Comparison of ENCODE assay signal across 10 cellular contexts in the genomic region with DNA sequence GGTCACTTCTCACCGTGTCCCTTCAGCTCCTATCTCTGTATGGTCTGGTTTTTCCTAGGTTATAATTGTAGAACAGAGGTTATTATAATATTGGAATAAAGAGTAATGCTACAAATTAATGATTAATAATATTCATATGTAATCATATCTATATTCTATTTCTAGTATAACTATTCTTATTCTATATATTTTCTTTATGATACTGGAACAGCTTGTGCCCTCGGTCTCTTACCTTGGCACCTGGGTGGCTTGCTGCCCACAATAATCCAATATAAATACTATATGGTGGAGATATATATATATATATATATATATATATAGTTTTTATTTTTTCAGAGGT. TPM values are rescaled to one million over a fixed set of nuclear protein-coding genes. Genes with fewer than 3 reads are reported as not detected.
A peak's percentile ranks its signal among the peaks of the same experiment; 100 is the strongest.
DNase-seq lines count a peak whose midpoint lies in the region; ATAC-seq and TF ChIP-seq lines count a peak whose summit lies in the region.
"Not testable (repeated sequence)": the region's sequence is repeated elsewhere in the genome, so short reads cannot be mapped to it uniquely, and the experiment has no call there.
"Had no signal": no experiment of that assay in that cellular context is flagged by ENCODE, and none has a peak within 500 bp of the region (broad histone marks: within the 10 kb centered on the region; RNA-seq: fewer than 3 reads in every experiment).

No MANE protein-coding gene starts in this region.

- not testable (repeated sequence) for H3K27me3 ChIP-seq in A673 (replicated peaks; ENCODE audit: insufficient read depth, low read depth, low read length, poor library complexity); DOHH2 (ENCODE audit: control insufficient read depth, low read length); OCI-LY1 (ENCODE audit: insufficient read depth, low read length); mononuclear cell (ENCODE audit: insufficient read depth, low read length)

- not testable (repeated sequence) for H3K9me2 ChIP-seq in DOHH2 (replicated peaks; ENCODE audit: control insufficient read depth, low read length); OCI-LY1 (ENCODE audit: low read depth, low read length)

- DNase-seq in A673 (ENCODE audit: low spot score); T-helper 17 cell; activated naive CD8-positive, alpha-beta T cell treated with anti-CD3 and anti-CD28 coated beads, Interleukin-2, amount 10 ng/mL, durations not matched to agents 7 days and 5 days; effector memory CD8-positive, alpha-beta T cell: not testable (repeated sequence)

- H3K9ac ChIP-seq in OCI-LY1 (ENCODE audit: low read length), result not testable (repeated sequence)

- not testable (repeated sequence) for BruUV-seq in A673 (replicated peaks; lab: Mats Ljungman, UMichigan)

- H3K4me2 ChIP-seq in DOHH2 (ENCODE audit: low read length) (peak overlapping the region; percentile 69), OCI-LY1 (ENCODE audit: low read length) (peak overlapping the region; percentile 82)

- not testable (repeated sequence) for H2AFZ ChIP-seq in OCI-LY1 (ENCODE audit: low read length)

- peaks cover 14% of the 10 kb centered on the region for H3K27me3 Mint-ChIP-seq in T-helper 17 cell
- peaks cover 34% of the 10 kb centered on the region for H3K27me3 Mint-ChIP-seq in activated naive CD8-positive, alpha-beta T cell treated with anti-CD3 and anti-CD28 coated beads, Interleukin-2, amount 10 ng/mL, durations not matched to agents 7 days and 5 days
- not testable (repeated sequence) for H3K27me3 Mint-ChIP-seq in effector memory CD8-positive, alpha-beta T cell
- H3K27me3 Mint-ChIP-seq in stimulated activated naive CD8-positive, alpha-beta T cell treated with anti-CD3 and anti-CD28 coated beads, Interleukin-15, Interleukin-2, amounts not matched to agents 100 ng/mL and 50 ng/mL, for 24 hours, result peaks cover 13% of the 10 kb centered on the region

- CTCF ChIA-PET in A673 (lab: Charles Lee), result not testable (repeated sequence)

- ATAC-seq in T-helper 17 cell; activated naive CD8-positive, alpha-beta T cell treated with anti-CD3 and anti-CD28 coated beads, Interleukin-2, amount 10 ng/mL, durations not matched to agents 7 days and 5 days (ENCODE audit: low read depth); effector memory CD8-positive, alpha-beta T cell (replicated peaks): not testable (repeated sequence)

- not testable (repeated sequence) for H3K79me2 ChIP-seq in DOHH2 (ENCODE audit: control insufficient read depth, low read length); OCI-LY1 (ENCODE audit: insufficient read depth, low read length)

- H3F3A ChIP-seq in DOHH2 (ENCODE audit: control insufficient read depth, insufficient read depth); OCI-LY1 (ENCODE audit: insufficient read depth, low read length): not testable (repeated sequence)

- H3K36me3 ChIP-seq in A673 (ENCODE audit: insufficient read depth, low read length, poor library complexity, severe bottlenecking); DOHH2 (ENCODE audit: control insufficient read depth, low read length); OCI-LY1 (ENCODE audit: insufficient read depth, low read length): not testable (repeated sequence)

- not testable (repeated sequence) for H3K27ac ChIP-seq in A673 (ENCODE audit: low read depth, low read length, poor library complexity, severe bottlenecking); DOHH2 (ENCODE audit: low read depth, low read length); OCI-LY1 (ENCODE audit: low read depth, low read length, poor library complexity, severe bottlenecking)

- H4K20me1 ChIP-seq in DOHH2 (ENCODE audit: control insufficient read depth, insufficient read depth, low read depth, low read length); OCI-LY1 (ENCODE audit: insufficient read depth, low read length): not testable (repeated sequence)

- POLR2A ChIA-PET in A673 (lab: Charles Lee; ENCODE audit: low non-redundant PET); activated naive CD8-positive, alpha-beta T cell treated with anti-CD3 and anti-CD28 coated beads, Interleukin-2, amount 10 ng/mL, durations not matched to agents 7 days and 5 days (lab: Charles Lee): not testable (repeated sequence)

- intact Hi-C loops in A673 (cut with micrococcal nuclease; ENCODE audit: unreplicated experiment), result loop anchor here (2.0 kb wide), 1 partner anchor 988 kb away; no protein-coding TSS in a partner anchor

- peak overlapping the region; percentile 69 for H3K4me3 Mint-ChIP-seq in T-helper 17 cell
- peak overlapping the region; percentile 65 for H3K4me3 Mint-ChIP-seq in activated naive CD8-positive, alpha-beta T cell treated with anti-CD3 and anti-CD28 coated beads, Interleukin-2, amount 10 ng/mL, durations not matched to agents 7 days and 5 days
- peak overlapping the region; percentile 59 to 64 for H3K4me3 Mint-ChIP-seq in effector memory CD8-positive, alpha-beta T cell
- H3K4me3 Mint-ChIP-seq in stimulated activated naive CD8-positive, alpha-beta T cell treated with anti-CD3 and anti-CD28 coated beads, Interleukin-15, Interleukin-2, amounts not matched to agents 100 ng/mL and 50 ng/mL, for 24 hours, result peak overlapping the region; percentile 65

- not testable (repeated sequence) for H3K4me3 ChIP-seq in A673 (ENCODE audit: low read depth, low read length, poor library complexity, severe bottlenecking)
- H3K4me3 ChIP-seq in DOHH2 (ENCODE audit: low read length), result peak overlapping the region; percentile 72
- peak overlapping the region; percentile 62 for H3K4me3 ChIP-seq in OCI-LY1 (ENCODE audit: low read depth, low read length, poor library complexity, severe bottlenecking)
- H3K4me3 ChIP-seq in mononuclear cell (ENCODE audit: low read length), result peak overlapping the region; percentile 30

- H3K9me3 Mint-ChIP-seq in activated naive CD8-positive, alpha-beta T cell treated with anti-CD3 and anti-CD28 coated beads, Interleukin-2, amount 10 ng/mL, durations not matched to agents 7 days and 5 days; stimulated activated naive CD8-positive, alpha-beta T cell treated with anti-CD3 and anti-CD28 coated beads, Interleukin-15, Interleukin-2, amounts not matched to agents 100 ng/mL and 50 ng/mL, for 24 hours: not testable (repeated sequence)
- peaks cover 5 to 10% of the 10 kb centered on the region in 2 donors for H3K9me3 Mint-ChIP-seq in effector memory CD8-positive, alpha-beta T cell

- H3K4me1 Mint-ChIP-seq in T-helper 17 cell; activated naive CD8-positive, alpha-beta T cell treated with anti-CD3 and anti-CD28 coated beads, Interleukin-2, amount 10 ng/mL, durations not matched to agents 7 days and 5 days; effector memory CD8-positive, alpha-beta T cell (ENCODE audit: low read depth in 2 of 2): not testable (repeated sequence)
- H3K4me1 Mint-ChIP-seq in stimulated activated naive CD8-positive, alpha-beta T cell treated with anti-CD3 and anti-CD28 coated beads, Interleukin-15, Interleukin-2, amounts not matched to agents 100 ng/mL and 50 ng/mL, for 24 hours (ENCODE audit: low read depth), result peaks cover 14% of the 10 kb centered on the region

- H3K36me3 Mint-ChIP-seq in T-helper 17 cell (ENCODE audit: low read depth); activated naive CD8-positive, alpha-beta T cell treated with anti-CD3 and anti-CD28 coated beads, Interleukin-2, amount 10 ng/mL, durations not matched to agents 7 days and 5 days; effector memory CD8-positive, alpha-beta T cell (ENCODE audit: insufficient read depth); stimulated activated naive CD8-positive, alpha-beta T cell treated with anti-CD3 and anti-CD28 coated beads, Interleukin-15, Interleukin-2, amounts not matched to agents 100 ng/mL and 50 ng/mL, for 24 hours (ENCODE audit: low read depth): not testable (repeated sequence)

- TF ChIP-seq CTCF in A673 (conservative IDR thresholded peaks at IDR 0.05; ENCODE audit: low read depth, low read length) (peak; percentile 22; the same call in 1 of the 2 replicates), DOHH2 (IDR thresholded peaks at IDR 0.05; ENCODE audit: low read depth, low read length, poor library complexity, severe bottlenecking) (peak; percentile 0)
- not testable (repeated sequence) for TF ChIP-seq CTCF in OCI-LY1 (IDR thresholded peaks at IDR 0.05; ENCODE audit: low read length)

- not testable (repeated sequence) for H3K9me3 ChIP-seq in A673 (ENCODE audit: low read depth, low read length, poor library complexity, severe bottlenecking); DOHH2 (ENCODE audit: control insufficient read depth, insufficient read depth, low read length); OCI-LY1 (ENCODE audit: low read length); T-helper 17 cell (ENCODE audit: control insufficient read depth, low read length, poor library complexity, severe bottlenecking); mononuclear cell (ENCODE audit: low read depth, low read length)

- H3K27ac Mint-ChIP-seq in T-helper 17 cell; effector memory CD8-positive, alpha-beta T cell; stimulated activated naive CD8-positive, alpha-beta T cell treated with anti-CD3 and anti-CD28 coated beads, Interleukin-15, Interleukin-2, amounts not matched to agents 100 ng/mL and 50 ng/mL, for 24 hours: not testable (repeated sequence)
- peak overlapping the region; percentile 56 for H3K27ac Mint-ChIP-seq in activated naive CD8-positive, alpha-beta T cell treated with anti-CD3 and anti-CD28 coated beads, Interleukin-2, amount 10 ng/mL, durations not matched to agents 7 days and 5 days

- H3K4me1 ChIP-seq in A673 (ENCODE audit: insufficient read depth, low read length, poor library complexity, severe bottlenecking); mononuclear cell (ENCODE audit: insufficient read depth, low read length): not testable (repeated sequence)
- H3K4me1 ChIP-seq in DOHH2 (ENCODE audit: control insufficient read depth, low read length) (peaks cover 14% of the 10 kb centered on the region), OCI-LY1 (ENCODE audit: insufficient read depth, low read length, severe bottlenecking) (peaks cover 15% of the 10 kb centered on the region)

RNA-seq across cellular contexts. Expression of gene PRR16, which starts 5.6 kb away (rescaled TPM):
- total RNA-seq in A673 (2021) (not detected in 2 replicates), T-helper 17 cell (not detected), mononuclear cell (0.63 TPM)
- not detected for total RNA-seq in activated naive CD8-positive, alpha-beta T cell treated with anti-CD3 and anti-CD28 coated beads, Interleukin-2, amount 10 ng/mL, durations not matched to agents 7 days and 5 days
- total RNA-seq: activated CD8-positive, alpha-beta memory T cell treated with anti-CD3 and anti-CD28 coated beads for 36 hours; dermis microvascular lymphatic vessel endothelial cell had no signal
